In genomic region chr21:42565886-42566523, GRCh38 we compare ENCODE assay signal across 19 cellular contexts. TPM values are rescaled to one million over a fixed set of nuclear protein-coding genes. Genes with fewer than 3 reads are reported as not detected.
A peak's percentile ranks its signal among the peaks of the same experiment; 100 is the strongest.
DNase-seq lines count a peak whose midpoint lies in the region; ATAC-seq and TF ChIP-seq lines count a peak whose summit lies in the region.
"Had no signal": no experiment of that assay in that cellular context is flagged by ENCODE, and none has a peak within 500 bp of the region (broad histone marks: within the 10 kb centered on the region; RNA-seq: fewer than 3 reads in every experiment).

No MANE protein-coding gene starts in this region.

- peaks cover 3 to 79% (median 56%) of the 10 kb centered on the region in 3 experiments; a peak in 6 of 7 replicates for H3K36me3 Mint-ChIP-seq in H9 (ENCODE audit: insufficient read depth in 1 of 3, low read depth in 3 of 3)
- peaks cover 41% of the 10 kb centered on the region for H3K36me3 Mint-ChIP-seq in progenitor cell of endocrine pancreas (ENCODE audit: insufficient read depth)

- H3K4me1 Mint-ChIP-seq in H9 (peaks cover 4 to 9% of the 10 kb centered on the region in 2 experiments), progenitor cell of endocrine pancreas (ENCODE audit: low read depth) (peaks cover 3% of the 10 kb centered on the region)
- H3K4me1 Mint-ChIP-seq: activated CD4-positive, alpha-beta T cell treated with anti-CD3 and anti-CD28 coated beads for 36 hours had no signal

- TF ChIP-seq POLR2A in Peyer's patch (IDR thresholded peaks at IDR 0.05) (no peak), spleen (IDR thresholded peaks at IDR 0.05) (no peak)

- no peak overlapping the region for H4K8ac ChIP-seq in H9 (replicated peaks; ENCODE audit: insufficient read length, low read depth, low read length)

- H3K27ac Mint-ChIP-seq in H9 (no peak overlapping the region), progenitor cell of endocrine pancreas (no peak overlapping the region)
- H3K27ac Mint-ChIP-seq: activated CD4-positive, alpha-beta T cell treated with anti-CD3 and anti-CD28 coated beads for 36 hours; CD8-positive, alpha-beta T cell; memory B cell had no signal

- H4K20me1 ChIP-seq in H9 (ENCODE audit: control insufficient read depth, insufficient read depth, insufficient read length) = no peaks in the 10 kb centered on the region

- no peaks in the 10 kb centered on the region for H3K79me2 ChIP-seq in H9 (ENCODE audit: insufficient read depth, low read length)

- H3K23ac ChIP-seq in H9 (ENCODE audit: insufficient read length, low read depth, low read length) = no peak overlapping the region

- no peaks in the 10 kb centered on the region for H3K27me3 ChIP-seq in H9 (ENCODE audit: insufficient read depth, low read length)
- no peaks in the 10 kb centered on the region for H3K27me3 ChIP-seq in Peyer's patch
- no peaks in the 10 kb centered on the region for H3K27me3 ChIP-seq in spleen (replicated peaks in 1 of 7)

- no peak overlapping the region for H2BK5ac ChIP-seq in H9 (ENCODE audit: insufficient read length, low read length)

- no CpG with 5 or more reads among the region's 13 CpGs for WGBS in H9 (ENCODE audit: extremely low coverage, insufficient read length, low lambda C conversion rate)
- WGBS in spleen, 5 donors = 78 to 97% (median 88%) methylated on average over 8 to 13 of the region's 13 CpGs

- no peak overlapping the region for H3K14ac ChIP-seq in H9 (ENCODE audit: insufficient read depth, low read length)

- no peak overlapping the region for H4K91ac ChIP-seq in H9 (ENCODE audit: insufficient read length, low read depth, low read length)

- no peaks in the 10 kb centered on the region; a peak in 1 of 5 replicates for H3K9me3 Mint-ChIP-seq in H9
- H3K9me3 Mint-ChIP-seq in progenitor cell of endocrine pancreas (ENCODE audit: low read depth) = no peaks in the 10 kb centered on the region
- H3K9me3 Mint-ChIP-seq: activated naive CD4-positive, alpha-beta T cell treated with anti-CD3 and anti-CD28 coated beads, Interleukin-2, amount 50 U/mL, for 72 hours; CD8-positive, alpha-beta T cell; memory B cell; naive thymus-derived CD4-positive, alpha-beta T cell had no signal

- peak; percentile 15; the same call in 1 of the 3 replicates for TF ChIP-seq CTCF in H9 (conservative IDR thresholded peaks at IDR 0.05)
- TF ChIP-seq CTCF in Peyer's patch (IDR thresholded peaks at IDR 0.05) = no peak
- no peak for TF ChIP-seq CTCF in spleen (IDR thresholded peaks at IDR 0.05 in 8 of 11, conservative IDR thresholded peaks at IDR 0.05 in 3 of 11)
- no peak for TF ChIP-seq CTCF in progenitor cell of endocrine pancreas (IDR thresholded peaks at IDR 0.05; ENCODE audit: unreplicated experiment)

- H3K4ac ChIP-seq in H9 (ENCODE audit: low read depth, low read length) = no peak overlapping the region

- H3K18ac ChIP-seq in H9 (ENCODE audit: insufficient read length, low read depth, low read length) = no peak overlapping the region

- no peak overlapping the region for H3K56ac ChIP-seq in H9 (ENCODE audit: insufficient read length, low read depth, low read length)

- intact Hi-C loops in spleen (cut with DNase I; ENCODE audit: low total_unique reads) = no loop called here

- no peaks in the 10 kb centered on the region for H3K9me3 ChIP-seq in H9 (ENCODE audit: control insufficient read depth, low read depth, low read length)
- H3K9me3 ChIP-seq in Peyer's patch = no peaks in the 10 kb centered on the region
- H3K9me3 ChIP-seq in spleen = no peaks in the 10 kb centered on the region
- H3K9me3 ChIP-seq: prostate gland, SK-N-SH had no signal

- no peak for DNase-seq in H9
- DNase-seq in Peyer's patch = peak in 2 of 3 donors; percentile 8 to 29
- peak; percentile 42 for DNase-seq in islet precursor cell
- DNase-seq in spleen = peak; percentile 64
- DNase-seq in stimulated activated naive CD8-positive, alpha-beta T cell treated with anti-CD3 and anti-CD28 coated beads, Interleukin-15, Interleukin-2, amounts not matched to agents 100 U/mL and 50 U/mL, for 24 hours = no peak
- DNase-seq in progenitor cell of endocrine pancreas (ENCODE audit: low spot score, unreplicated experiment) = no peak
- DNase-seq: activated CD4-positive, alpha-beta T cell treated with anti-CD3 and anti-CD28 coated beads for 36 hours; KBM-7; NCI-H1694 treated with DMSO at 0.1 percent for 48 hours; SK-N-SH; small intestine; substantia nigra; T-helper 9 cell had no signal

- no peaks in the 10 kb centered on the region for H3K23me2 ChIP-seq in H9 (ENCODE audit: insufficient read length, low read depth, low read length, poor library complexity, severe bottlenecking)

- H3K27me3 Mint-ChIP-seq in H9 (ENCODE audit: low read depth) = no peaks in the 10 kb centered on the region
- H3K27me3 Mint-ChIP-seq in progenitor cell of endocrine pancreas = no peaks in the 10 kb centered on the region
- H3K27me3 Mint-ChIP-seq: activated CD4-positive, alpha-beta T cell treated with anti-CD3 and anti-CD28 coated beads for 36 hours; memory B cell; naive thymus-derived CD4-positive, alpha-beta T cell had no signal

- H2BK15ac ChIP-seq in H9 (ENCODE audit: low read depth, low read length) = no peak overlapping the region

- no peak overlapping the region for H4K5ac ChIP-seq in H9 (ENCODE audit: insufficient read length, low read depth, low read length)

- H3K27ac ChIP-seq in H9 (ENCODE audit: insufficient read length, low read depth, low read length) = no peak overlapping the region
- H3K27ac ChIP-seq in Peyer's patch = no peak overlapping the region
- H3K27ac ChIP-seq in spleen = no peak overlapping the region
- H3K27ac ChIP-seq: prostate gland had no signal

- H3K4me3 ChIP-seq in Peyer's patch = no peak overlapping the region
- H3K4me3 ChIP-seq in spleen = no peak overlapping the region
- H3K4me3 ChIP-seq: prostate gland had no signal

- H3K4me3 Mint-ChIP-seq in H9 = no peak overlapping the region
- no peak overlapping the region for H3K4me3 Mint-ChIP-seq in progenitor cell of endocrine pancreas (ENCODE audit: low read depth)
- H3K4me3 Mint-ChIP-seq: activated CD4-positive, alpha-beta T cell treated with anti-CD3 and anti-CD28 coated beads for 36 hours; CD8-positive, alpha-beta T cell; memory B cell; naive thymus-derived CD4-positive, alpha-beta T cell had no signal

- no peak overlapping the region for H2BK12ac ChIP-seq in H9 (ENCODE audit: insufficient read length, low read depth, low read length)

- no peaks in the 10 kb centered on the region for H3K79me1 ChIP-seq in H9 (ENCODE audit: insufficient read depth, low read depth, low read length, poor library complexity, severe bottlenecking)

- H3K36me3 ChIP-seq in Peyer's patch (peaks cover 0 to 94% (median 0%) of the 10 kb centered on the region in 3 donors), spleen (peaks cover 0 to 98% (median 86%) of the 10 kb centered on the region in 6 donors)

- no peak overlapping the region for H3T11ph ChIP-seq in H9 (ENCODE audit: low read length)

- H2BK120ac ChIP-seq in H9 (ENCODE audit: low read depth, low read length, poor library complexity, severe bottlenecking) = no peak overlapping the region

- ATAC-seq in stimulated activated naive CD8-positive, alpha-beta T cell treated with anti-CD3 and anti-CD28 coated beads, Interleukin-15, Interleukin-2, amounts not matched to agents 100 U/mL and 50 U/mL, for 24 hours = no peak
- ATAC-seq in HG02588 (IDR thresholded peaks at IDR 0.05; ENCODE audit: unreplicated experiment) = no peak
- ATAC-seq: activated CD4-positive, alpha-beta T cell treated with anti-CD3 and anti-CD28 coated beads for 36 hours; CD8-positive, alpha-beta T cell; naive thymus-derived CD4-positive, alpha-beta T cell had no signal

- H3K4me2 ChIP-seq in H9 (ENCODE audit: insufficient read depth, insufficient read length, low read length) = no peak overlapping the region
- H3K4me2 ChIP-seq: SK-N-SH had no signal

- no peaks in the 10 kb centered on the region for H3K4me1 ChIP-seq in H9 (ENCODE audit: insufficient read depth, low read length)
- H3K4me1 ChIP-seq in Peyer's patch = no peaks in the 10 kb centered on the region
- H3K4me1 ChIP-seq in spleen = peaks cover 0 to 12% (median 0%) of the 10 kb centered on the region in 6 donors
- H3K4me1 ChIP-seq: prostate gland had no signal

- no peak overlapping the region for H3K9ac ChIP-seq in H9 (ENCODE audit: extremely low read depth, insufficient read length, low read length)
- H3K9ac ChIP-seq: SK-N-SH had no signal

- H2BK20ac ChIP-seq in H9 (ENCODE audit: low read depth, low read length, poor library complexity, severe bottlenecking) = no peak overlapping the region

- no peak overlapping the region for H2AFZ ChIP-seq in H9 (ENCODE audit: low read length)

- no peak overlapping the region for H2AK5ac ChIP-seq in H9 (ENCODE audit: insufficient read length, low read length)

RNA-seq across cellular contexts. Expression of gene SLC37A1, which starts 52.4 kb away (rescaled TPM):
- total RNA-seq in H9 (2021) (34.8 and 37.7 TPM in 2 replicates), Peyer's patch (100 to 1,000 TPM in 3 of 4 donors, 10 to 100 TPM in 1; 66.0 to 249 (median 195) TPM), spleen (10 to 100 TPM; 20.9 to 31.4 (median 24.5) TPM), progenitor cell of endocrine pancreas (58.4 and 60.2 TPM in 2 replicates)
- polyA plus RNA-seq in spleen = 10 to 100 TPM in 1 of 3 donors, 1 to 10 TPM in 2; 6.9 to 12.0 (median 9.5) TPM

Comparison
In these comparisons a context has a peak if more than half of its experiments do, and no peak if none do; other contexts are left out.
1. DNase-seq: peak in Peyer's patch (2 of 3), islet precursor cell (single experiment) and spleen (single experiment); none in H9 (single experiment), stimulated activated naive CD8-positive, alpha-beta T cell treated with anti-CD3 and anti-CD28 coated beads, Interleukin-15, Interleukin-2, amounts not matched to agents 100 U/mL and 50 U/mL, for 24 hours (single experiment) and progenitor cell of endocrine pancreas (single experiment).